In the genomic region with DNA sequence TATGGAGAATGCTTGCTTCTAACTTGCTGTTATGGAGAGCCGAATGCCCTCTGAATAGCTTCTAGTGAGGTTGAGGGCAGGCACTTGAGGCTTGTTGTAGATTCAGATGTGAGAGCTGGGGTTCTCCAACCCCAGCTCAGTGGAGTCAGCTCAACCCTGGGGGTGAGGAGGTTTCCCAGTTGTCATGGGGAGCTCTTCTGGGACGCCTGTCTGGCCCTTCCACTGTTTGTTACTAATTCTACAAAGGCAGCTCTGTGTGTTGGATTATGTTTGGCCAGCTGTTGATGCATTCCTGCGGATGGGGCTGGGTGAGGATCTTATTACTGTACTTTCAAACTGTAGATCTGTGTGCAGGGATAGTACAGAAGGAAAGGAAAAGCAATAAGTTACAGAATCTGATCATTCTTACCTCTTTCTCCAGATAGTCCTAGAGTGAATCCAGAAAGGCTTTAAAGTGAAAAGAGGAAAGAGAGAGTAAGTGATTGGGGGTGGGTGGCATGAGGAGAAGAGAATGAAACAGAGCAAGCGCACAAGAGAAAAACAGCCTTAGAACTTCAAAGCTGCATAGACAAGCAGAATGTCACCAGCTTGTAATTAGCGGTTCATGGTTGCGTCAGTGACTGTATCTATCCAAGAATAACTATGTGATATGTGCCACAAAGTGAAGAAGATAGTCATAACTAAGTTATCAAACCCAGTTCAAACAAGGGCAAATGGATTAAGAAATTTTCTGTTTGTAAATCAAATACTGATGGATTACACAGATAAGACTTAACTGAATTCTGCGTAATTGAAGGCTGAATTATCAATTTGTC, we compare ENCODE assay signal across 8 cellular contexts.
DNase-seq lines count a peak whose midpoint lies in the region; ATAC-seq and TF ChIP-seq lines count a peak whose summit lies in the region.

No MANE protein-coding gene starts in this region.

- ATAC-seq in Right ventricle myocardium superior (ENCODE audit: poor library complexity) (peak; percentile 84), HG02885 (IDR thresholded peaks at IDR 0.05; ENCODE audit: poor library complexity, unreplicated experiment) (no peak)

- peak; percentile 49 for DNase-seq in Right ventricle myocardium superior
- DNase-seq in cardiac septum (ENCODE audit: low spot score): no peak
- DNase-seq in SHP77 (lab: John Stamatoyannopoulos, UW): peak; percentile 89 to 91
- DNase-seq in fibroblast of the aortic adventitia (ENCODE audit: low read depth): peak; percentile 72
- peak; percentile 91 for DNase-seq in retinal pigment epithelial cell (ENCODE audit: low read depth)
- DNase-seq in stimulated activated CD8-positive, alpha-beta memory T cell treated with anti-CD3 and anti-CD28 coated beads, Interleukin-4, amount 100 ng/mL, for 48 hours: no peak
- no peak for DNase-seq in KG1 (lab: John Stamatoyannopoulos, UW)

- H3K4me3 ChIP-seq in fibroblast of the aortic adventitia (ENCODE audit: low read depth, low read length) (no peak overlapping the region), retinal pigment epithelial cell (ENCODE audit: low read length) (peak overlapping the region; percentile 24)

- TF ChIP-seq CTCF in fibroblast of the aortic adventitia (IDR thresholded peaks at IDR 0.05; ENCODE audit: insufficient read depth, low read length): no peak
- no peak for TF ChIP-seq CTCF in retinal pigment epithelial cell (conservative IDR thresholded peaks at IDR 0.05; ENCODE audit: low read depth, low read length)

- intact Hi-C loops in Right ventricle myocardium superior (cut with DNase I): loop anchor here (10.0 kb wide), 1 partner anchor 553 kb away; a partner anchor contains a TSS
- intact Hi-C loops in cardiac septum (cut with DNase I): loop anchor here (5.0 to 10.0 kb wide), 4 partner anchors 201 to 679 kb away; no protein-coding TSS in a partner anchor

Comparison
In these comparisons a context has a peak if more than half of its experiments do, and no peak if none do; other contexts are left out.
1. DNase-seq: peak in Right ventricle myocardium superior (single experiment), SHP77 (2 of 2), fibroblast of the aortic adventitia (single experiment) and retinal pigment epithelial cell (single experiment); none in cardiac septum (single experiment), stimulated activated CD8-positive, alpha-beta memory T cell treated with anti-CD3 and anti-CD28 coated beads, Interleukin-4, amount 100 ng/mL, for 48 hours (single experiment) and KG1 (single experiment).